In the genomic region with DNA sequence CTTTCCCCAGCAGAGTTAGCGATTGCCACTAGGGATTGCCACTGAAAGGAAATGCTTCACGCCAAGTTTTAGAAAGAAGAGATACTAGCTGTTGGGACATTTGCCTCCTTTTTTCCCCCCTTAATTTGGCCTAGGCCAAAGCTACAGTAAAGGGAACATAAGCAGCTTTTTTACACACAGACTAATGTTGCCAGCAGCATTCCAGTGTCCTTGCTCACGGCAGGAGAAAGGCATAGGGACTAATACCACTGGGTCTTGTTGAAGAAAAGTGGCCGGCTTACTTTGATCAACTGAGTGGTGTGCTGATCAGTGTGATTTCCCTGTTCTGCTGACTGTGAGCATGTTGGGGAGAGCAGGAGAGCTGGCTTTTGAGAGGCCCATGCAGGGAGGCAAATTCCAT, we compare ENCODE assay signal across 8 cellular contexts.
DNase-seq lines count a peak whose midpoint lies in the region; ATAC-seq, FAIRE-seq and TF ChIP-seq lines count a peak whose summit lies in the region.

No MANE protein-coding gene starts in this region.

- no peak overlapping the region for H3K4me3 Mint-ChIP-seq in T-helper 17 cell

- peaks cover 19% of the 10 kb centered on the region for H3K4me1 ChIP-seq in testis

- no peaks in the 10 kb centered on the region for H3K36me3 ChIP-seq in bronchial epithelial cell (ENCODE audit: control insufficient read depth, insufficient read depth, low read length)
- H3K36me3 ChIP-seq in testis (ENCODE audit: low read depth, missing control alignments) = no peaks in the 10 kb centered on the region

- H3K27me3 ChIP-seq in bronchial epithelial cell (ENCODE audit: control insufficient read depth, insufficient read depth, low read length) (no peaks in the 10 kb centered on the region), testis (no peaks in the 10 kb centered on the region)

- H3K27ac ChIP-seq in testis = no peak overlapping the region

- H3K27ac Mint-ChIP-seq in T-helper 17 cell = no peak overlapping the region

- no peak for TF ChIP-seq POLR2A in testis (IDR thresholded peaks at IDR 0.05)

- intact Hi-C loops in testis (cut with DNase I; ENCODE audit: low total_unique reads) = no loop called here

- peak; percentile 52 for DNase-seq in HS-27A (ENCODE audit: low read depth)
- peak; percentile 81 for DNase-seq in bronchial epithelial cell (ENCODE audit: low read depth)
- DNase-seq in kidney tubule cell (ENCODE audit: low spot score) = peak; percentile 82
- DNase-seq in testis = peak; percentile 20
- no peak for DNase-seq in NCI-H82 treated with DMSO at 0.1 percent for 48 hours (lab: John Stamatoyannopoulos, UW; ENCODE audit: unreplicated experiment)
- DNase-seq in NCI-H2081 treated with DMSO at 0.1 percent for 48 hours (lab: John Stamatoyannopoulos, UW) = no peak
- no peak for DNase-seq in T-helper 17 cell

- H3K9me3 ChIP-seq in testis (no peaks in the 10 kb centered on the region), T-helper 17 cell (ENCODE audit: control insufficient read depth, low read length, poor library complexity, severe bottlenecking) (no peaks in the 10 kb centered on the region)

- H3K36me3 Mint-ChIP-seq in T-helper 17 cell (ENCODE audit: low read depth) = peaks cover 7% of the 10 kb centered on the region

- H3K4me1 Mint-ChIP-seq in T-helper 17 cell = peaks cover 22% of the 10 kb centered on the region

- no peaks in the 10 kb centered on the region for H3K27me3 Mint-ChIP-seq in T-helper 17 cell

- ATAC-seq in HG03457 (IDR thresholded peaks at IDR 0.05; ENCODE audit: unreplicated experiment) (no peak), T-helper 17 cell (no peak)

- no peak overlapping the region for H3K4me3 ChIP-seq in bronchial epithelial cell (ENCODE audit: low read depth, low read length)
- no peak overlapping the region for H3K4me3 ChIP-seq in testis

- no peak for FAIRE-seq in bronchial epithelial cell (lab: Jason Lieb, UNC)

- TF ChIP-seq CTCF in bronchial epithelial cell (IDR thresholded peaks at IDR 0.05; ENCODE audit: insufficient read depth, low read length, severe bottlenecking) = no peak
- no peak for TF ChIP-seq CTCF in testis (IDR thresholded peaks at IDR 0.05)

- WGBS in testis, 2 donors = 44 to 54% methylated on average over 4 of the region's 4 CpGs

Comparison
In these comparisons a context has a peak if more than half of its experiments do, and no peak if none do; other contexts are left out.
1. DNase-seq: peak in HS-27A (single experiment), bronchial epithelial cell (single experiment), kidney tubule cell (single experiment) and testis (single experiment); none in NCI-H82 treated with DMSO at 0.1 percent for 48 hours (single experiment), NCI-H2081 treated with DMSO at 0.1 percent for 48 hours (single experiment) and T-helper 17 cell (0 of 3).